Comparison of ENCODE assay signal across 1 cellular context in the genomic region with DNA sequence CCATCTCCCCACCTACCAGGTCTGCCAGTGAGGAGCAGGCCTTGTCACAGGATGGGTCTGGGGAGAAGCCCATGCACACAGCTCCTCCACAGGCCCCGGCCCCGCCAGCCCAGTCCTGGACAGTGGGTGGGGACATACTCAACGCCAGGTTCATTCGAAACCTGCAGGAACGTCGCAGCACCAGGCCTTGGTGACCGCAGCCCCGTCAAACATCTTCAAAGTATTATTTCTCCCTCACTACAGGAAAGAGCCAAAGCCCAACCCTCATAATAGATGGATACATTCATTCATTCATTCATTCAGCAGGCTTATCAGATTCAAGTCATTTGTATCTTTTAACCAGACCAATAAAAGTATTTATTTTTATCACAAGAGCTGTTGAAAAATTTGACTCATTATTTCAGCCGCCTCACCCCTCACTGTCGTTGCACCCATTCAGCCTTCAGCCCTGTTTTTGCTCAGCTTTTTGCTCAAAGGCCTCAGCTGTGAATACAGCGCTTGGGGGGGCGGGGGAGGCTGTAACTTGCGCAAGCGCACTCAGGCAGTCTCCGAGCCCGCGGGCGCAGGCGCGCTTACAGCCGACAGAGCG.
A peak's percentile ranks its signal among the peaks of the same experiment; 100 is the strongest.
TF ChIP-seq lines count a peak whose summit lies in the region.

No MANE protein-coding gene starts in this region.

TF ChIP-seq in K562, 482 proteins besides CTCF, POLR2A, EP300 and RAD21 (continued from another document and continues in another):
- TF ChIP-seq, protein P1, sequence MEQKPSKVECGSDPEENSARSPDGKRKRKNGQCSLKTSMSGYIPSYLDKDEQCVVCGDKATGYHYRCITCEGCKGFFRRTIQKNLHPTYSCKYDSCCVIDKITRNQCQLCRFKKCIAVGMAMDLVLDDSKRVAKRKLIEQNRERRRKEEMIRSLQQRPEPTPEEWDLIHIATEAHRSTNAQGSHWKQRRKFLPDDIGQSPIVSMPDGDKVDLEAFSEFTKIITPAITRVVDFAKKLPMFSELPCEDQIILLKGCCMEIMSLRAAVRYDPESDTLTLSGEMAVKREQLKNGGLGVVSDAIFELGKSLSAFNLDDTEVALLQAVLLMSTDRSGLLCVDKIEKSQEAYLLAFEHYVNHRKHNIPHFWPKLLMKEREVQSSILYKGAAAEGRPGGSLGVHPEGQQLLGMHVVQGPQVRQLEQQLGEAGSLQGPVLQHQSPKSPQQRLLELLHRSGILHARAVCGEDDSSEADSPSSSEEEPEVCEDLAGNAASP (IDR thresholded peaks at IDR 0.05), result no peak
- TF ChIP-seq TBP (optimal IDR thresholded peaks at IDR 0.05; ENCODE audit: low read depth, low read length) (no peak), CREM (IDR thresholded peaks at IDR 0.05; ENCODE audit: low read depth) (0 out of 2 replicates have a peak, but pooled peaks have one; percentile 19), NFXL1 (CRISPR knock-in tag; IDR thresholded peaks at IDR 0.05) (no peak), DPF2 (IDR thresholded peaks at IDR 0.05) (peak; percentile 52; the same call in 1 of the 2 replicates), ZNF584 (CRISPR knock-in tag; IDR thresholded peaks at IDR 0.05; ENCODE audit: low read depth) (no peak), ETV6 (IDR thresholded peaks at IDR 0.05; ENCODE audit: borderline replicate concordance in 1 of 2, low read depth in 2 of 2, low read length in 1 of 2) (no peak), ETV6 (CRISPR knock-in tag; IDR thresholded peaks at IDR 0.05; ENCODE audit: borderline replicate concordance) (no peak), ZBTB11 (CRISPR knock-in tag; IDR thresholded peaks at IDR 0.05) (no peak), ZBTB8A (IDR thresholded peaks at IDR 0.05; ENCODE audit: partially characterized antibody) (no peak), NR2C2 (CRISPR knock-in tag; IDR thresholded peaks at IDR 0.05) (no peak), NR2C2 (tag; IDR thresholded peaks at IDR 0.05) (no peak), ZNF121 (CRISPR knock-in tag; conservative IDR thresholded peaks at IDR 0.05) (no peak), POLR2G (IDR thresholded peaks at IDR 0.05; ENCODE audit: low read depth, low read length) (no peak), YBX1 (IDR thresholded peaks at IDR 0.05) (no peak), ELF1 (tag; IDR thresholded peaks at IDR 0.05) (no peak), SREBF1 (IDR thresholded peaks at IDR 0.05; ENCODE audit: borderline replicate concordance, low read depth, low read length) (no peak), ZFP30 (CRISPR knock-in tag; IDR thresholded peaks at IDR 0.05; ENCODE audit: borderline replicate concordance) (no peak), CREB3 (tag; conservative IDR thresholded peaks at IDR 0.05; ENCODE audit: low read depth) (no peak), BDP1 (IDR thresholded peaks at IDR 0.05; ENCODE audit: insufficient read depth, insufficient read length) (no peak), KHSRP (IDR thresholded peaks at IDR 0.05) (no peak), ZFP91 (CRISPR knock-in tag; IDR thresholded peaks at IDR 0.05) (no peak), EP400 (IDR thresholded peaks at IDR 0.05) (no peak; the same call in 1 of the 2 replicates), ZNF324 (CRISPR knock-in tag; IDR thresholded peaks at IDR 0.05) (no peak), WHSC1 (IDR thresholded peaks at IDR 0.05; ENCODE audit: low read length) (no peak), SRSF7 (optimal IDR thresholded peaks at IDR 0.05; ENCODE audit: low read depth, low read length) (no peak), RBM17 (IDR thresholded peaks at IDR 0.05; ENCODE audit: borderline replicate concordance, low read depth, low read length) (no peak), RAD51 (IDR thresholded peaks at IDR 0.05; ENCODE audit: borderline replicate concordance, low read depth) (no peak), LEF1 (IDR thresholded peaks at IDR 0.05) (no peak), FOXP1 (CRISPR knock-in tag; IDR thresholded peaks at IDR 0.05) (no peak; the same call in 1 of the 2 replicates), SAP30 (IDR thresholded peaks at IDR 0.05; ENCODE audit: borderline replicate concordance, insufficient read depth, low read depth, low read length, poor library complexity, severe bottlenecking) (no peak), ZNF445 (CRISPR knock-in tag; IDR thresholded peaks at IDR 0.05; ENCODE audit: low read depth) (no peak), TBL1XR1 (IDR thresholded peaks at IDR 0.05; ENCODE audit: low read length in 2 of 2) (peak in 1 of 2 experiments; percentile 10; a peak in 1 of 4 replicates), FOXJ3 (CRISPR knock-in tag; IDR thresholded peaks at IDR 0.05) (no peak)
- TF ChIP-seq, protein P2, sequence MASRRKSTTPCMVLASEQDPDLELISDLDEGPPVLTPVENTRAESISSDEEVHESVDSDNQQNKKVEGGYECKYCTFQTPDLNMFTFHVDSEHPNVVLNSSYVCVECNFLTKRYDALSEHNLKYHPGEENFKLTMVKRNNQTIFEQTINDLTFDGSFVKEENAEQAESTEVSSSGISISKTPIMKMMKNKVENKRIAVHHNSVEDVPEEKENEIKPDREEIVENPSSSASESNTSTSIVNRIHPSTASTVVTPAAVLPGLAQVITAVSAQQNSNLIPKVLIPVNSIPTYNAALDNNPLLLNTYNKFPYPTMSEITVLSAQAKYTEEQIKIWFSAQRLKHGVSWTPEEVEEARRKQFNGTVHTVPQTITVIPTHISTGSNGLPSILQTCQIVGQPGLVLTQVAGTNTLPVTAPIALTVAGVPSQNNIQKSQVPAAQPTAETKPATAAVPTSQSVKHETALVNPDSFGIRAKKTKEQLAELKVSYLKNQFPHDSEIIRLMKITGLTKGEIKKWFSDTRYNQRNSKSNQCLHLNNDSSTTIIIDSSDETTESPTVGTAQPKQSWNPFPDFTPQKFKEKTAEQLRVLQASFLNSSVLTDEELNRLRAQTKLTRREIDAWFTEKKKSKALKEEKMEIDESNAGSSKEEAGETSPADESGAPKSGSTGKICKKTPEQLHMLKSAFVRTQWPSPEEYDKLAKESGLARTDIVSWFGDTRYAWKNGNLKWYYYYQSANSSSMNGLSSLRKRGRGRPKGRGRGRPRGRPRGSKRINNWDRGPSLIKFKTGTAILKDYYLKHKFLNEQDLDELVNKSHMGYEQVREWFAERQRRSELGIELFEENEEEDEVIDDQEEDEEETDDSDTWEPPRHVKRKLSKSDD (conservative IDR thresholded peaks at IDR 0.05; ENCODE audit: low read length), result no peak
- TF ChIP-seq, protein P3, sequence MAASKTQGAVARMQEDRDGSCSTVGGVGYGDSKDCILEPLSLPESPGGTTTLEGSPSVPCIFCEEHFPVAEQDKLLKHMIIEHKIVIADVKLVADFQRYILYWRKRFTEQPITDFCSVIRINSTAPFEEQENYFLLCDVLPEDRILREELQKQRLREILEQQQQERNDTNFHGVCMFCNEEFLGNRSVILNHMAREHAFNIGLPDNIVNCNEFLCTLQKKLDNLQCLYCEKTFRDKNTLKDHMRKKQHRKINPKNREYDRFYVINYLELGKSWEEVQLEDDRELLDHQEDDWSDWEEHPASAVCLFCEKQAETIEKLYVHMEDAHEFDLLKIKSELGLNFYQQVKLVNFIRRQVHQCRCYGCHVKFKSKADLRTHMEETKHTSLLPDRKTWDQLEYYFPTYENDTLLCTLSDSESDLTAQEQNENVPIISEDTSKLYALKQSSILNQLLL (CRISPR knock-in tag; IDR thresholded peaks at IDR 0.05; ENCODE audit: borderline replicate concordance), result no peak
- TF ChIP-seq, protein P4, sequence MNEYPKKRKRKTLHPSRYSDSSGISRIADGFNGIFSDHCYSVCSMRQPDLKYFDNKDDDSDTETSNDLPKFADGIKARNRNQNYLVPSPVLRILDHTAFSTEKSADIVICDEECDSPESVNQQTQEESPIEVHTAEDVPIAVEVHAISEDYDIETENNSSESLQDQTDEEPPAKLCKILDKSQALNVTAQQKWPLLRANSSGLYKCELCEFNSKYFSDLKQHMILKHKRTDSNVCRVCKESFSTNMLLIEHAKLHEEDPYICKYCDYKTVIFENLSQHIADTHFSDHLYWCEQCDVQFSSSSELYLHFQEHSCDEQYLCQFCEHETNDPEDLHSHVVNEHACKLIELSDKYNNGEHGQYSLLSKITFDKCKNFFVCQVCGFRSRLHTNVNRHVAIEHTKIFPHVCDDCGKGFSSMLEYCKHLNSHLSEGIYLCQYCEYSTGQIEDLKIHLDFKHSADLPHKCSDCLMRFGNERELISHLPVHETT (CRISPR knock-in tag; conservative IDR thresholded peaks at IDR 0.05 in 1 of 2, IDR thresholded peaks at IDR 0.05 in 1 of 2), result 0 out of 4 replicates have a peak, but pooled peaks of 1 of the 2 experiments have one; percentile 17
- TF ChIP-seq, protein P5, sequence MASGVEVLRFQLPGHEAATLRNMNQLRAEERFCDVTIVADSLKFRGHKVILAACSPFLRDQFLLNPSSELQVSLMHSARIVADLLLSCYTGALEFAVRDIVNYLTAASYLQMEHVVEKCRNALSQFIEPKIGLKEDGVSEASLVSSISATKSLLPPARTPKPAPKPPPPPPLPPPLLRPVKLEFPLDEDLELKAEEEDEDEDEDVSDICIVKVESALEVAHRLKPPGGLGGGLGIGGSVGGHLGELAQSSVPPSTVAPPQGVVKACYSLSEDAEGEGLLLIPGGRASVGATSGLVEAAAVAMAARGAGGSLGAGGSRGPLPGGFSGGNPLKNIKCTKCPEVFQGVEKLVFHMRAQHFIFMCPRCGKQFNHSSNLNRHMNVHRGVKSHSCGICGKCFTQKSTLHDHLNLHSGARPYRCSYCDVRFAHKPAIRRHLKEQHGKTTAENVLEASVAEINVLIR (CRISPR knock-in tag; IDR thresholded peaks at IDR 0.05), result no peak
- TF ChIP-seq, protein P6, sequence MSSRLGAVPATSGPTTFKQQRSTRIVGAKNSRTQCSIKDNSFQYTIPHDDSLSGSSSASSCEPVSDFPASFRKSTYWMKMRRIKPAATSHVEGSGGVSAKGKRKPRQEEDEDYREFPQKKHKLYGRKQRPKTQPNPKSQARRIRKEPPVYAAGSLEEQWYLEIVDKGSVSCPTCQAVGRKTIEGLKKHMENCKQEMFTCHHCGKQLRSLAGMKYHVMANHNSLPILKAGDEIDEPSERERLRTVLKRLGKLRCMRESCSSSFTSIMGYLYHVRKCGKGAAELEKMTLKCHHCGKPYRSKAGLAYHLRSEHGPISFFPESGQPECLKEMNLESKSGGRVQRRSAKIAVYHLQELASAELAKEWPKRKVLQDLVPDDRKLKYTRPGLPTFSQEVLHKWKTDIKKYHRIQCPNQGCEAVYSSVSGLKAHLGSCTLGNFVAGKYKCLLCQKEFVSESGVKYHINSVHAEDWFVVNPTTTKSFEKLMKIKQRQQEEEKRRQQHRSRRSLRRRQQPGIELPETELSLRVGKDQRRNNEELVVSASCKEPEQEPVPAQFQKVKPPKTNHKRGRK (tag; IDR thresholded peaks at IDR 0.05), result no peak
- TF ChIP-seq, protein P7, sequence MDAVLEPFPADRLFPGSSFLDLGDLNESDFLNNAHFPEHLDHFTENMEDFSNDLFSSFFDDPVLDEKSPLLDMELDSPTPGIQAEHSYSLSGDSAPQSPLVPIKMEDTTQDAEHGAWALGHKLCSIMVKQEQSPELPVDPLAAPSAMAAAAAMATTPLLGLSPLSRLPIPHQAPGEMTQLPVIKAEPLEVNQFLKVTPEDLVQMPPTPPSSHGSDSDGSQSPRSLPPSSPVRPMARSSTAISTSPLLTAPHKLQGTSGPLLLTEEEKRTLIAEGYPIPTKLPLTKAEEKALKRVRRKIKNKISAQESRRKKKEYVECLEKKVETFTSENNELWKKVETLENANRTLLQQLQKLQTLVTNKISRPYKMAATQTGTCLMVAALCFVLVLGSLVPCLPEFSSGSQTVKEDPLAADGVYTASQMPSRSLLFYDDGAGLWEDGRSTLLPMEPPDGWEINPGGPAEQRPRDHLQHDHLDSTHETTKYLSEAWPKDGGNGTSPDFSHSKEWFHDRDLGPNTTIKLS (IDR thresholded peaks at IDR 0.05; ENCODE audit: borderline replicate concordance, low read depth), result no peak
